In the genomic region with DNA sequence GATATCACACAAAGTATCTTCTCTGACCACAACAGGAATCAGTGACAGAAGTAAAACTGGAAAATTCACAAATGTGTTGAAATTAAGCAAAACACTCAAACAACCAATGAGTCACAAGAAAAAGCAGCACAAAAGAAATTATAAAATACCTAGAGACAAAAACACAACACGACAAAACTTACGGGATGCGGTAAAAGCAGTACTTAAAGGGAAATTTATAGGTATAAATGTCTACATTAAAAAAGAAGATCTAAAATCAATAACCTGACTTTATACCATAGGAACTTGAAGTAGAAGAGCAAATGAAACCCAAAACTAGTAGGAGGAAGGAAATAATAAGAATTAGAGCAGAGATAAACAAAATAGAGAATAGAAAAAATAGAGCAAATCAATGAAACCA, we compare ENCODE assay signal across 27 cellular contexts.
"Had no signal": no experiment of that assay in that cellular context is flagged by ENCODE, and none has a peak within 500 bp of the region (broad histone marks: within the 10 kb centered on the region; RNA-seq: fewer than 3 reads in every experiment).

No MANE protein-coding gene starts in this region.

- H3K9me3 Mint-ChIP-seq: activated CD4-positive, alpha-beta T cell treated with anti-CD3 and anti-CD28 coated beads, Interleukin-2, amount 10 ng/mL, durations not matched to agents 7 days and 5 days; activated naive CD4-positive, alpha-beta T cell treated with anti-CD3 and anti-CD28 coated beads, Interleukin-2, amount 50 U/mL, for 24 hours; activated T-helper 1 cell treated with anti-CD3 and anti-CD28 coated beads, Interleukin-12 subunit alpha, Interleukin-12 subunit beta, Interleukin-2, Interleukin-4 antibody, amounts not matched to agents 30 ng/mL and 10 ng/mL and 1 ng/mL, durations not matched to agents 14 hours and 24 hours and 36 hours; central memory CD8-positive, alpha-beta T cell; endodermal cell; nephron; WTC11 had no signal

- ATAC-seq: gastroesophageal sphincter, left ventricle myocardium superior, SK-N-SH treated with all-trans-retinoic acid at 6 μM for 48 hours, WTC11 had no signal

- H3K4me1 ChIP-seq: colonic mucosa had no signal

- H3K27ac Mint-ChIP-seq: activated CD4-positive, alpha-beta T cell treated with anti-CD3 and anti-CD28 coated beads, Interleukin-2, amount 10 ng/mL, durations not matched to agents 7 days and 5 days; activated naive CD4-positive, alpha-beta T cell treated with anti-CD3 and anti-CD28 coated beads, Interleukin-2, amount 50 U/mL, for 24 hours; activated T-helper 1 cell treated with anti-CD3 and anti-CD28 coated beads, Interleukin-12 subunit alpha, Interleukin-12 subunit beta, Interleukin-2, Interleukin-4 antibody, amounts not matched to agents 30 ng/mL and 10 ng/mL and 1 ng/mL, durations not matched to agents 14 hours and 24 hours and 36 hours; endodermal cell; nephron; WTC11 had no signal

- H3K36me3 ChIP-seq: colonic mucosa, esophagus squamous epithelium, gastroesophageal sphincter, neutrophil, ovary, prostate gland, thyroid gland had no signal

- H3K27ac ChIP-seq: colonic mucosa, esophagus squamous epithelium, gastroesophageal sphincter, neutrophil, ovary, prostate gland, thyroid gland had no signal

- H3K36me3 Mint-ChIP-seq: activated naive CD4-positive, alpha-beta T cell treated with anti-CD3 and anti-CD28 coated beads, Interleukin-2, amount 50 U/mL, for 24 hours; WTC11 had no signal

- DNase-seq: activated CD4-positive, alpha-beta T cell treated with anti-CD3 and anti-CD28 coated beads, Interleukin-2, amount 10 ng/mL, durations not matched to agents 7 days and 5 days; activated gamma-delta T cell; colonic mucosa; endodermal cell; esophagus squamous epithelium; head of caudate nucleus; hypothalamus; left ventricle myocardium superior; mammary epithelial cell; midbrain; ovary; stimulated activated CD4-positive, alpha-beta T cell treated with anti-CD3 and anti-CD28 coated beads, Interleukin-2, amount 100 ng/mL, for 48 hours; stimulated activated CD8-positive, alpha-beta memory T cell treated with anti-CD3 and anti-CD28 coated beads, Interleukin-4, amount 100 ng/mL, for 48 hours; stimulated activated naive CD4-positive, alpha-beta T cell treated with Interleukin-2 at 50 U/mL for 16 hours; substantia nigra; T1000; thyroid gland had no signal

- H3K9me3 ChIP-seq: colonic mucosa, esophagus squamous epithelium, gastroesophageal sphincter, neutrophil, ovary, prostate gland, thyroid gland had no signal

- H3K4me3 ChIP-seq: colonic mucosa, esophagus squamous epithelium, gastroesophageal sphincter, ovary, prostate gland, thyroid gland had no signal

- H3K27me3 ChIP-seq: colonic mucosa, gastroesophageal sphincter, ovary, thyroid gland had no signal

- H3K4me3 Mint-ChIP-seq: activated CD4-positive, alpha-beta T cell treated with anti-CD3 and anti-CD28 coated beads, Interleukin-2, amount 10 ng/mL, durations not matched to agents 7 days and 5 days; activated naive CD4-positive, alpha-beta T cell treated with anti-CD3 and anti-CD28 coated beads, Interleukin-2, amount 50 U/mL, for 24 hours; activated T-helper 1 cell treated with anti-CD3 and anti-CD28 coated beads, Interleukin-12 subunit alpha, Interleukin-12 subunit beta, Interleukin-2, Interleukin-4 antibody, amounts not matched to agents 30 ng/mL and 10 ng/mL and 1 ng/mL, durations not matched to agents 14 hours and 24 hours and 36 hours; central memory CD8-positive, alpha-beta T cell; endodermal cell; nephron; WTC11 had no signal

- FAIRE-seq: astrocyte had no signal
